In the genomic region with DNA sequence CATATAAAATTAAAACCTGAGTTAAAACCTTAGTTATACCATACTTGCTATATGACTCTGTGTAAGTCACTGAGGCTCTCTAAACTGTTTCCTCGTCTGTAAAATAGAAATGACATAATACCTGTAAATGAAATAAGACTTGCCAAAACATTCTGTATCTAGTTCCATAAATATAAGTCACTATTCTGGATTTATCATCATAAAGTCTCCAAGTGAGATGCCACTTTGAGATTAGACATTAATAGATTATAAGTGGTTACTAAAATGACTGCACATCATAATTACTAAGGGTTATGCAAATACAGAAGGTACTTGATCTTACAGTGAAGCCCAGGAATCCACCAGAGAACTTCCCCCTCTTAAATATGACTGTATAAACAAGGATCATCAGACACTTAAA, we compare ENCODE assay signal across 35 cellular contexts. TPM values are rescaled to one million over a fixed set of nuclear protein-coding genes. Genes with fewer than 3 reads are reported as not detected.
"Had no signal": no experiment of that assay in that cellular context is flagged by ENCODE, and none has a peak within 500 bp of the region (broad histone marks: within the 10 kb centered on the region; RNA-seq: fewer than 3 reads in every experiment).

No MANE protein-coding gene starts in this region.

- H3K9me3 ChIP-seq: ascending aorta, colonic mucosa, esophagus squamous epithelium, psoas muscle, sigmoid colon, stomach, thyroid gland, upper lobe of left lung had no signal

- H3K27me3 Mint-ChIP-seq: activated naive CD8-positive, alpha-beta T cell; brain; stimulated activated naive B cell treated with anti-CD40 and anti-IgM and Interleukin-4, amounts not matched to agents 10 μg/mL and 1 μg/mL and 100 μg/mL, for 72 hours; T-helper 17 cell had no signal

- DNase-seq: activated CD4-positive, alpha-beta T cell treated with anti-CD3 and anti-CD28 coated beads for 4 hours; activated CD4-positive, alpha-beta T cell treated with anti-CD3 and anti-CD28 coated beads, Interleukin-2, amount 50 U/mL, for 4 hours; activated CD8-positive, alpha-beta memory T cell treated with anti-CD3 and anti-CD28 coated beads for 24 hours; activated naive CD4-positive, alpha-beta T cell; cerebellar nuclear complex; colonic mucosa; effector CD8-positive, alpha-beta T cell; esophagus squamous epithelium; foreskin melanocyte; kidney glomerular epithelial cell; mesendoderm; natural killer cell; occipital lobe; psoas muscle; sigmoid colon; stimulated activated CD4-positive, alpha-beta T cell treated with anti-CD3 and anti-CD28 coated beads, Interleukin-1b, Interleukin-23, amount 100 ng/mL, for 48 hours; stimulated activated CD4-positive, alpha-beta T cell treated with anti-CD3 and anti-CD28 coated beads, Interleukin-4, amount 100 ng/mL, for 4 hours; stimulated activated CD8-positive, alpha-beta memory T cell treated with anti-CD3 and anti-CD28 coated beads, Interleukin-4, amount 100 ng/mL, for 48 hours; stimulated activated naive B cell treated with anti-CD40 and anti-IgM and Interleukin-4, amounts not matched to agents 10 μg/mL and 1 μg/mL and 100 μg/mL, for 72 hours; stomach; T-helper 17 cell; thyroid gland; upper lobe of left lung had no signal

- H3K4me1 Mint-ChIP-seq: brain; natural killer cell; neural progenitor cell; stimulated activated naive B cell treated with anti-CD40 and anti-IgM and Interleukin-4, amounts not matched to agents 10 μg/mL and 1 μg/mL and 100 μg/mL, for 72 hours; WTC11 had no signal

- H3K4me3 Mint-ChIP-seq: activated naive CD8-positive, alpha-beta T cell; brain; natural killer cell; neural progenitor cell; stimulated activated naive B cell treated with anti-CD40 and anti-IgM and Interleukin-4, amounts not matched to agents 10 μg/mL and 1 μg/mL and 100 μg/mL, for 72 hours; T-helper 17 cell; WTC11 had no signal

- FAIRE-seq: endometrium, small intestine had no signal

- H3K36me3 ChIP-seq: colonic mucosa had no signal

- H3K79me2 ChIP-seq: parathyroid adenoma had no signal

- H3K36me3 Mint-ChIP-seq: natural killer cell had no signal

- H3K4me2 ChIP-seq: neural progenitor cell had no signal

- H3K4me1 ChIP-seq: ascending aorta, colonic mucosa, esophagus squamous epithelium, neural progenitor cell, parathyroid adenoma, psoas muscle, sigmoid colon, stomach, thyroid gland, upper lobe of left lung had no signal

- H3K4me3 ChIP-seq: ascending aorta, cardiac muscle cell, colonic mucosa, esophagus squamous epithelium, lung, neural progenitor cell, psoas muscle, sigmoid colon, stomach, thyroid gland, upper lobe of left lung had no signal

- H3K27ac Mint-ChIP-seq: activated naive CD8-positive, alpha-beta T cell; brain; natural killer cell; neural progenitor cell; stimulated activated naive B cell treated with anti-CD40 and anti-IgM and Interleukin-4, amounts not matched to agents 10 μg/mL and 1 μg/mL and 100 μg/mL, for 72 hours; T-helper 17 cell; WTC11 had no signal

- H2AFZ ChIP-seq: neural progenitor cell, parathyroid adenoma had no signal

- H3K9me3 Mint-ChIP-seq: brain; natural killer cell; neural progenitor cell; stimulated activated naive B cell treated with anti-CD40 and anti-IgM and Interleukin-4, amounts not matched to agents 10 μg/mL and 1 μg/mL and 100 μg/mL, for 72 hours; WTC11 had no signal

- H3K27ac ChIP-seq: ascending aorta, cardiac muscle cell, colonic mucosa, epithelial cell of prostate, esophagus squamous epithelium, neural progenitor cell, parathyroid adenoma, psoas muscle, sigmoid colon, stomach, thyroid gland, upper lobe of left lung had no signal

- H3K9ac ChIP-seq: neural progenitor cell, parathyroid adenoma had no signal

- ATAC-seq: left lobe of liver, natural killer cell, psoas muscle, T-helper 17 cell, WTC11 had no signal

- H3K27me3 ChIP-seq: ascending aorta, cardiac muscle cell, colonic mucosa, esophagus squamous epithelium, neural progenitor cell, sigmoid colon, stomach, thyroid gland, upper lobe of left lung had no signal

RNA-seq across cellular contexts. Expression of gene BRIP1, which starts 12.0 kb away (rescaled TPM):
- total RNA-seq: ascending aorta had no signal
